In the genomic region with DNA sequence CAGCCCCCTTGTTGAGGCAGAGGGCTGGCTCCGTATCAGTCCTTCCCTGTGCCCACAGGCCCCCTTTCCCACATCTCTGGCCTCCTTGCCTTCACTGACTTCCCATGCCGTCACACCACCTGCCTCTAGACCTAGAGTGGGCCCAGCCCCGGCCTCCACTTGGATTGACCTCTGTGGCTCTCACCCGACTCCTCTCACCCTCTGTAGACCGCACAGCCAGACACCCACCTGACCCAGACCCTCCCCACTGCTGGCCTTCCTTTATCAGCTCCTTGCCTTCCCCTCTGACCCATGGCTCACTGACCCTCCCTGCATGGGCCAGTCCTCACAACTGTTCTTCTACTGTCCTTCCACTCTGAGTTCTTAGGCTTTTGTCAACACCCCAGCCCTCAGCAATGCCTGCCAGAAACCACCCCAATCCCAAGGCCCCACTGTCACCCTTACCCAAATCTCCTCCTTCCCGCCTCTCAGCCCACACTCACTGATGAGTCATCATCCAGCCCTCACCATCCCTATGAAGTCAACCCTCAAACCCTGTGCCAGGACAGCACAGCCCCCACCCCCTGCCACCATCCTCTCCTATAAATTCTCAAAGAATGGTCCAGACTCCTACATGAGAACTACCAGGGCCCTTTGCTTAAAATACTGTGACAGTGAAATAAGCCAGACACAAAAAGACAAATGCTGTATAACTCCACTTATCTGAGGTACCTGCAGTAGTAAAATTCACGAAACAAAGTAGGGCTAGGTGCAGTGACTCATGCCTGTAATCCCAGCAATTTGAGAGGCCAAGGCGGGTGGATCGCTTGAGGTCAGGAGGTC, we compare ENCODE assay signal across 1 cellular context.
A peak's percentile ranks its signal among the peaks of the same experiment; 100 is the strongest.
TF ChIP-seq lines count a peak whose summit lies in the region.

No MANE protein-coding gene starts in this region.

TF ChIP-seq in HEK293, 187 proteins besides CTCF, POLR2A, EP300 and RAD21 (continued from another document):
- TF ChIP-seq, protein P1, sequence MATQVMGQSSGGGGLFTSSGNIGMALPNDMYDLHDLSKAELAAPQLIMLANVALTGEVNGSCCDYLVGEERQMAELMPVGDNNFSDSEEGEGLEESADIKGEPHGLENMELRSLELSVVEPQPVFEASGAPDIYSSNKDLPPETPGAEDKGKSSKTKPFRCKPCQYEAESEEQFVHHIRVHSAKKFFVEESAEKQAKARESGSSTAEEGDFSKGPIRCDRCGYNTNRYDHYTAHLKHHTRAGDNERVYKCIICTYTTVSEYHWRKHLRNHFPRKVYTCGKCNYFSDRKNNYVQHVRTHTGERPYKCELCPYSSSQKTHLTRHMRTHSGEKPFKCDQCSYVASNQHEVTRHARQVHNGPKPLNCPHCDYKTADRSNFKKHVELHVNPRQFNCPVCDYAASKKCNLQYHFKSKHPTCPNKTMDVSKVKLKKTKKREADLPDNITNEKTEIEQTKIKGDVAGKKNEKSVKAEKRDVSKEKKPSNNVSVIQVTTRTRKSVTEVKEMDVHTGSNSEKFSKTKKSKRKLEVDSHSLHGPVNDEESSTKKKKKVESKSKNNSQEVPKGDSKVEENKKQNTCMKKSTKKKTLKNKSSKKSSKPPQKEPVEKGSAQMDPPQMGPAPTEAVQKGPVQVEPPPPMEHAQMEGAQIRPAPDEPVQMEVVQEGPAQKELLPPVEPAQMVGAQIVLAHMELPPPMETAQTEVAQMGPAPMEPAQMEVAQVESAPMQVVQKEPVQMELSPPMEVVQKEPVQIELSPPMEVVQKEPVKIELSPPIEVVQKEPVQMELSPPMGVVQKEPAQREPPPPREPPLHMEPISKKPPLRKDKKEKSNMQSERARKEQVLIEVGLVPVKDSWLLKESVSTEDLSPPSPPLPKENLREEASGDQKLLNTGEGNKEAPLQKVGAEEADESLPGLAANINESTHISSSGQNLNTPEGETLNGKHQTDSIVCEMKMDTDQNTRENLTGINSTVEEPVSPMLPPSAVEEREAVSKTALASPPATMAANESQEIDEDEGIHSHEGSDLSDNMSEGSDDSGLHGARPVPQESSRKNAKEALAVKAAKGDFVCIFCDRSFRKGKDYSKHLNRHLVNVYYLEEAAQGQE (tag by site-specific recombination; IDR thresholded peaks at IDR 0.05), result no peak
- TF ChIP-seq ZFP69B (tag by site-specific recombination; IDR thresholded peaks at IDR 0.05) (peak; percentile 76; the same call in 1 of the 2 replicates), ZNF394 (tag by site-specific recombination; IDR thresholded peaks at IDR 0.05; ENCODE audit: borderline replicate concordance) (no peak; the same call in 1 of the 2 replicates), YY2 (tag by site-specific recombination; IDR thresholded peaks at IDR 0.05) (no peak), ZNF76 (tag by site-specific recombination; IDR thresholded peaks at IDR 0.05; ENCODE audit: borderline replicate concordance, low read depth) (no peak), ZNF24 (tag by site-specific recombination; IDR thresholded peaks at IDR 0.05) (no peak; the same call in 1 of the 2 replicates), ZNF335 (tag by site-specific recombination; conservative IDR thresholded peaks at IDR 0.05) (peak; percentile 70), ZFHX2 (tag by site-specific recombination; conservative IDR thresholded peaks at IDR 0.05) (peak; percentile 93), EGR2 (tag by site-specific recombination; IDR thresholded peaks at IDR 0.05; ENCODE audit: low read depth) (peak; percentile 82), SCRT1 (tag by site-specific recombination; IDR thresholded peaks at IDR 0.05; ENCODE audit: borderline replicate concordance) (no peak), BCL11A (tag by site-specific recombination; IDR thresholded peaks at IDR 0.05; ENCODE audit: low read depth) (0 out of 2 replicates have a peak, but pooled peaks have one; percentile 14), RBAK (tag by site-specific recombination; IDR thresholded peaks at IDR 0.05) (no peak), PRDM1 (tag by site-specific recombination; IDR thresholded peaks at IDR 0.05) (0 out of 2 replicates have a peak, but pooled peaks have one; percentile 47)
- TF ChIP-seq, protein P2, sequence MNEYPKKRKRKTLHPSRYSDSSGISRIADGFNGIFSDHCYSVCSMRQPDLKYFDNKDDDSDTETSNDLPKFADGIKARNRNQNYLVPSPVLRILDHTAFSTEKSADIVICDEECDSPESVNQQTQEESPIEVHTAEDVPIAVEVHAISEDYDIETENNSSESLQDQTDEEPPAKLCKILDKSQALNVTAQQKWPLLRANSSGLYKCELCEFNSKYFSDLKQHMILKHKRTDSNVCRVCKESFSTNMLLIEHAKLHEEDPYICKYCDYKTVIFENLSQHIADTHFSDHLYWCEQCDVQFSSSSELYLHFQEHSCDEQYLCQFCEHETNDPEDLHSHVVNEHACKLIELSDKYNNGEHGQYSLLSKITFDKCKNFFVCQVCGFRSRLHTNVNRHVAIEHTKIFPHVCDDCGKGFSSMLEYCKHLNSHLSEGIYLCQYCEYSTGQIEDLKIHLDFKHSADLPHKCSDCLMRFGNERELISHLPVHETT (tag by site-specific recombination; IDR thresholded peaks at IDR 0.05), result 0 out of 2 replicates have a peak, but pooled peaks have one; percentile 62
- TF ChIP-seq, protein P3, sequence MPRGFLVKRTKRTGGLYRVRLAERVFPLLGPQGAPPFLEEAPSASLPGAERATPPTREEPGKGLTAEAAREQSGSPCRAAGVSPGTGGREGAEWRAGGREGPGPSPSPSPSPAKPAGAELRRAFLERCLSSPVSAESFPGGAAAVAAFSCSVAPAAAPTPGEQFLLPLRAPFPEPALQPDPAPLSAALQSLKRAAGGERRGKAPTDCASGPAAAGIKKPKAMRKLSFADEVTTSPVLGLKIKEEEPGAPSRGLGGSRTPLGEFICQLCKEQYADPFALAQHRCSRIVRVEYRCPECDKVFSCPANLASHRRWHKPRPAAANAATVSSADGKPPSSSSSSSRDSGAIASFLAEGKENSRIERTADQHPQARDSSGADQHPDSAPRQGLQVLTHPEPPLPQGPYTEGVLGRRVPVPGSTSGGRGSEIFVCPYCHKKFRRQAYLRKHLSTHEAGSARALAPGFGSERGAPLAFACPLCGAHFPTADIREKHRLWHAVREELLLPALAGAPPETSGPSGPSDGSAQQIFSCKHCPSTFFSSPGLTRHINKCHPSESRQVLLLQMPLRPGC (tag by site-specific recombination; IDR thresholded peaks at IDR 0.05), result 0 out of 2 replicates have a peak, but pooled peaks have one; percentile 15
- TF ChIP-seq, protein P4, sequence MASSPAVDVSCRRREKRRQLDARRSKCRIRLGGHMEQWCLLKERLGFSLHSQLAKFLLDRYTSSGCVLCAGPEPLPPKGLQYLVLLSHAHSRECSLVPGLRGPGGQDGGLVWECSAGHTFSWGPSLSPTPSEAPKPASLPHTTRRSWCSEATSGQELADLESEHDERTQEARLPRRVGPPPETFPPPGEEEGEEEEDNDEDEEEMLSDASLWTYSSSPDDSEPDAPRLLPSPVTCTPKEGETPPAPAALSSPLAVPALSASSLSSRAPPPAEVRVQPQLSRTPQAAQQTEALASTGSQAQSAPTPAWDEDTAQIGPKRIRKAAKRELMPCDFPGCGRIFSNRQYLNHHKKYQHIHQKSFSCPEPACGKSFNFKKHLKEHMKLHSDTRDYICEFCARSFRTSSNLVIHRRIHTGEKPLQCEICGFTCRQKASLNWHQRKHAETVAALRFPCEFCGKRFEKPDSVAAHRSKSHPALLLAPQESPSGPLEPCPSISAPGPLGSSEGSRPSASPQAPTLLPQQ (tag by site-specific recombination; IDR thresholded peaks at IDR 0.05), result peak; percentile 79
